8 cellular contexts compared by ENCODE assay signal in the genomic region with DNA sequence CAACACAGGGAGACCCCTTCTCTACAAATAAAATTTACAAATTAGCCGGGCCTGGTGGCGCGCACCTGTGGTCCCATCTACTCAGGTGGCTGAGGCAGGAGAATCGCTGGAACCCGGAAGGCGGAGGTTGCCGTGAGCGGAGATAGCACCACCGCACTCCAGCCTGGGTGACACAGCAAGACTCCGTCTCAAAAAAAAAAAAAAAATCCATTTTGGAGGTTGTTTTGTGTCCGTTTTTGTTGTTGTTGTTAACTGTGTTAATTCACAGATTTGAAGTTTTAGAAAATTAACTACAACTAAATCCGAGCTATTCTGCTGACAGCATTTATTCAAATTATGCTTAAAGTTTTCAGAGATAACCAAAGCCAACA. TPM values are rescaled to one million over a fixed set of nuclear protein-coding genes. Genes with fewer than 3 reads are reported as not detected.
DNase-seq lines count a peak whose midpoint lies in the region; ATAC-seq, FAIRE-seq and TF ChIP-seq lines count a peak whose summit lies in the region.

No MANE protein-coding gene starts in this region.

- no peaks in the 10 kb centered on the region for H3K9me3 Mint-ChIP-seq in astrocyte (ENCODE audit: unreplicated experiment)
- no peaks in the 10 kb centered on the region for H3K9me3 Mint-ChIP-seq in stimulated activated memory B cell treated with anti-CD40 and anti-IgM and Interleukin-4, amounts not matched to agents 10 μg/mL and 1 μg/mL and 100 μg/mL, for 72 hours

- peak overlapping the region; percentile 92 for H3K4me2 ChIP-seq in astrocyte (ENCODE audit: low read length)

- TF ChIP-seq CTCF in astrocyte (IDR thresholded peaks at IDR 0.05; ENCODE audit: insufficient read depth, low read depth, low read length) (no peak), GM10266 (IDR thresholded peaks at IDR 0.05; ENCODE audit: control insufficient read depth, insufficient read depth, low read depth, missing control alignments) (no peak)

- H3K27me3 Mint-ChIP-seq in astrocyte (ENCODE audit: low read depth, unreplicated experiment): no peaks in the 10 kb centered on the region
- no peaks in the 10 kb centered on the region for H3K27me3 Mint-ChIP-seq in stimulated activated memory B cell treated with anti-CD40 and anti-IgM and Interleukin-4, amounts not matched to agents 10 μg/mL and 1 μg/mL and 100 μg/mL, for 72 hours

- H4K20me1 ChIP-seq in astrocyte (ENCODE audit: insufficient read depth, low read length): peaks cover 15% of the 10 kb centered on the region

- H3K4me3 ChIP-seq in NT2/D1 (ENCODE audit: insufficient read length, low read depth): peak overlapping the region; percentile 74
- peak overlapping the region; percentile 85 for H3K4me3 ChIP-seq in astrocyte (ENCODE audit: insufficient read depth, low read depth, low read length)

- no peak for FAIRE-seq in astrocyte (lab: Jason Lieb, UNC)

- H3K27ac ChIP-seq in astrocyte (ENCODE audit: low read depth, low read length) (peak overlapping the region; percentile 87), layer of hippocampus (ENCODE audit: low read depth, low read length) (peak overlapping the region; percentile 92)

- DNase-seq in NT2/D1 (ENCODE audit: low read depth, low spot score): no peak
- no peak for DNase-seq in astrocyte (ENCODE audit: low read depth)
- DNase-seq in DMS153 treated with DMSO at 0.1 percent for 48 hours (lab: John Stamatoyannopoulos, UW; ENCODE audit: unreplicated experiment): no peak
- no peak for DNase-seq in ureter (ENCODE audit: low spot score)
- DNase-seq in GM10266 (ENCODE audit: extremely low spot score): no peak

- peaks cover 2% of the 10 kb centered on the region for H3K36me3 Mint-ChIP-seq in astrocyte (ENCODE audit: low read depth, unreplicated experiment)
- H3K36me3 Mint-ChIP-seq in stimulated activated memory B cell treated with anti-CD40 and anti-IgM and Interleukin-4, amounts not matched to agents 10 μg/mL and 1 μg/mL and 100 μg/mL, for 72 hours: peaks cover 22% of the 10 kb centered on the region

- ATAC-seq in GM19035 (IDR thresholded peaks at IDR 0.05; ENCODE audit: unreplicated experiment): peak; percentile 26
- ATAC-seq in stimulated activated memory B cell treated with anti-CD40 and anti-IgM and Interleukin-4, amounts not matched to agents 10 μg/mL and 1 μg/mL and 100 μg/mL, for 72 hours: peak; percentile 38

- H3K9ac ChIP-seq in NT2/D1 (ENCODE audit: insufficient read length, low read depth) (peak overlapping the region; percentile 85), astrocyte (ENCODE audit: low read length) (peak overlapping the region; percentile 92)

- H3K27me3 ChIP-seq in NT2/D1 (ENCODE audit: insufficient read depth, insufficient read length): peaks cover 6% of the 10 kb centered on the region
- H3K27me3 ChIP-seq in astrocyte (ENCODE audit: insufficient read depth, low read length): no peaks in the 10 kb centered on the region
- no peaks in the 10 kb centered on the region for H3K27me3 ChIP-seq in layer of hippocampus (ENCODE audit: control insufficient read depth, insufficient read depth, low read length)

- no peaks in the 10 kb centered on the region for H3K4me1 ChIP-seq in NT2/D1 (ENCODE audit: insufficient read depth, insufficient read length)
- peaks cover 8% of the 10 kb centered on the region for H3K4me1 ChIP-seq in astrocyte (ENCODE audit: insufficient read depth, low read length)

- H3K4me3 Mint-ChIP-seq in astrocyte (ENCODE audit: unreplicated experiment): peak overlapping the region; percentile 86
- peak overlapping the region; percentile 93 for H3K4me3 Mint-ChIP-seq in stimulated activated memory B cell treated with anti-CD40 and anti-IgM and Interleukin-4, amounts not matched to agents 10 μg/mL and 1 μg/mL and 100 μg/mL, for 72 hours

- H3K9me3 ChIP-seq in NT2/D1 (ENCODE audit: insufficient read depth, low read length): no peaks in the 10 kb centered on the region
- no peaks in the 10 kb centered on the region for H3K9me3 ChIP-seq in astrocyte (ENCODE audit: insufficient read depth, low read depth, low read length)

- H3K36me3 ChIP-seq in NT2/D1 (ENCODE audit: insufficient read depth, insufficient read length, low read length): peaks cover 18% of the 10 kb centered on the region
- H3K36me3 ChIP-seq in astrocyte (ENCODE audit: insufficient read depth, low read length): no peaks in the 10 kb centered on the region

- H3K79me2 ChIP-seq in astrocyte (ENCODE audit: insufficient read depth, low read length): peaks cover 36% of the 10 kb centered on the region

- peak overlapping the region; percentile 84 for H2AFZ ChIP-seq in astrocyte (ENCODE audit: low read depth, low read length)

- peaks cover 4% of the 10 kb centered on the region for H3K4me1 Mint-ChIP-seq in astrocyte (ENCODE audit: low read depth, unreplicated experiment)
- H3K4me1 Mint-ChIP-seq in stimulated activated memory B cell treated with anti-CD40 and anti-IgM and Interleukin-4, amounts not matched to agents 10 μg/mL and 1 μg/mL and 100 μg/mL, for 72 hours: peaks cover 28% of the 10 kb centered on the region

- peak overlapping the region; percentile 78 for H3K27ac Mint-ChIP-seq in astrocyte (ENCODE audit: unreplicated experiment)
- H3K27ac Mint-ChIP-seq in stimulated activated memory B cell treated with anti-CD40 and anti-IgM and Interleukin-4, amounts not matched to agents 10 μg/mL and 1 μg/mL and 100 μg/mL, for 72 hours: peak overlapping the region; percentile 96

RNA-seq across cellular contexts. Expression of a gene that starts 0.6 kb away (rescaled TPM):
- 28.2 and 33.5 TPM in 2 replicates for total RNA-seq in astrocyte
- 43.2 TPM for total RNA-seq in ureter
